Comparison of ENCODE assay signal across 1 cellular context in the genomic region with DNA sequence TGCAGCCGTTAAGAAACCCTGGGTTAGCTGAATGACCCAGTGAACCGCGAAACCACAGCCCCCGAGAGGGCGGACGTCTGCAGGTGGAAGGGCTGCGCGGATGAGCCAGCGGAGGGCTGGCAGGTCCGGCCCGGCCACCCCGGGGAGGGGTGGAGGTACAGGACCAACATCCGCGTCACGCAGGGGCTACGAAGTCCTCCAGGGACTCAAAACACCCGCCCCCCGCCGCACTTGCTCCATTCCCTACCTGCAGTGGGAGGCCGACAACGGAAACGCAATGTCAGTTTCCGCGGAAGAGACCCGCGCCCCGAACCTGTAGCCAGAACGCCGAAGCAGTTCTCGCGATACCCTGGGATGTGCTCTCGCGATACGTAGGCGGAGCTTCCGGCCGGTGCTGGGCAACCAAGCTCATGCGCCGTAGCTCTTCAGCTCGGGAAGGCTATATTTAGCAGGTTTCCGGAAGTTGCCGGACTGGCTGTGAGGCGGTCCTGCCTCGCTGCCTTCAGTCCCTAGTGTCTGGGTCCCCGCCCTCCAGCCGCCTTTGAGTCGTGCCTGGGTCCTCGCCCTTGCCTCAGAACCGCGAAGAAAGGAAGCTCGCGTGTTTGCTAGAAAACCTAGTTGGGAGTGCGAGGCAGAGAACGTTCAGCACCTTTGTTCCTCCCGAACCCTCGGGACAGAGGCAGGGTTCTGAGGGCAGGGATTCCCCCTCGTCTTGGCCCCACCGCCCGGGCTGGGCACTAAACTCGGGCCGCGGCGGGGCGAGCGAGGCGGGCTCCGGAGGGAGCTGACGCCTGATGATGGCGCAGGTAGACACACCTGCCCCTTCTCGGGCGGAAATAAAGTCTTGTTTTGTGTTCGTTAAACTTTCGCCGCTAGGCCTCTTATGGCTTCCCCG.
TF ChIP-seq lines count a peak whose summit lies in the region.

A gene with protein sequence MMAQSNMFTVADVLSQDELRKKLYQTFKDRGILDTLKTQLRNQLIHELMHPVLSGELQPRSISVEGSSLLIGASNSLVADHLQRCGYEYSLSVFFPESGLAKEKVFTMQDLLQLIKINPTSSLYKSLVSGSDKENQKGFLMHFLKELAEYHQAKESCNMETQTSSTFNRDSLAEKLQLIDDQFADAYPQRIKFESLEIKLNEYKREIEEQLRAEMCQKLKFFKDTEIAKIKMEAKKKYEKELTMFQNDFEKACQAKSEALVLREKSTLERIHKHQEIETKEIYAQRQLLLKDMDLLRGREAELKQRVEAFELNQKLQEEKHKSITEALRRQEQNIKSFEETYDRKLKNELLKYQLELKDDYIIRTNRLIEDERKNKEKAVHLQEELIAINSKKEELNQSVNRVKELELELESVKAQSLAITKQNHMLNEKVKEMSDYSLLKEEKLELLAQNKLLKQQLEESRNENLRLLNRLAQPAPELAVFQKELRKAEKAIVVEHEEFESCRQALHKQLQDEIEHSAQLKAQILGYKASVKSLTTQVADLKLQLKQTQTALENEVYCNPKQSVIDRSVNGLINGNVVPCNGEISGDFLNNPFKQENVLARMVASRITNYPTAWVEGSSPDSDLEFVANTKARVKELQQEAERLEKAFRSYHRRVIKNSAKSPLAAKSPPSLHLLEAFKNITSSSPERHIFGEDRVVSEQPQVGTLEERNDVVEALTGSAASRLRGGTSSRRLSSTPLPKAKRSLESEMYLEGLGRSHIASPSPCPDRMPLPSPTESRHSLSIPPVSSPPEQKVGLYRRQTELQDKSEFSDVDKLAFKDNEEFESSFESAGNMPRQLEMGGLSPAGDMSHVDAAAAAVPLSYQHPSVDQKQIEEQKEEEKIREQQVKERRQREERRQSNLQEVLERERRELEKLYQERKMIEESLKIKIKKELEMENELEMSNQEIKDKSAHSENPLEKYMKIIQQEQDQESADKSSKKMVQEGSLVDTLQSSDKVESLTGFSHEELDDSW (plus strand): TSS at position 471 of the 895 bp plus-strand sequence. CDS start 324 bp downstream, at position 795.
A gene (minus strand): TSS at position 343 of the 895 bp plus-strand sequence. CDS start 14,657 bp downstream, outside the sequence.

TF ChIP-seq in SK-N-SH, 30 proteins besides CTCF, POLR2A, EP300 and RAD21 (continued from another document):
- TF ChIP-seq, protein P1, sequence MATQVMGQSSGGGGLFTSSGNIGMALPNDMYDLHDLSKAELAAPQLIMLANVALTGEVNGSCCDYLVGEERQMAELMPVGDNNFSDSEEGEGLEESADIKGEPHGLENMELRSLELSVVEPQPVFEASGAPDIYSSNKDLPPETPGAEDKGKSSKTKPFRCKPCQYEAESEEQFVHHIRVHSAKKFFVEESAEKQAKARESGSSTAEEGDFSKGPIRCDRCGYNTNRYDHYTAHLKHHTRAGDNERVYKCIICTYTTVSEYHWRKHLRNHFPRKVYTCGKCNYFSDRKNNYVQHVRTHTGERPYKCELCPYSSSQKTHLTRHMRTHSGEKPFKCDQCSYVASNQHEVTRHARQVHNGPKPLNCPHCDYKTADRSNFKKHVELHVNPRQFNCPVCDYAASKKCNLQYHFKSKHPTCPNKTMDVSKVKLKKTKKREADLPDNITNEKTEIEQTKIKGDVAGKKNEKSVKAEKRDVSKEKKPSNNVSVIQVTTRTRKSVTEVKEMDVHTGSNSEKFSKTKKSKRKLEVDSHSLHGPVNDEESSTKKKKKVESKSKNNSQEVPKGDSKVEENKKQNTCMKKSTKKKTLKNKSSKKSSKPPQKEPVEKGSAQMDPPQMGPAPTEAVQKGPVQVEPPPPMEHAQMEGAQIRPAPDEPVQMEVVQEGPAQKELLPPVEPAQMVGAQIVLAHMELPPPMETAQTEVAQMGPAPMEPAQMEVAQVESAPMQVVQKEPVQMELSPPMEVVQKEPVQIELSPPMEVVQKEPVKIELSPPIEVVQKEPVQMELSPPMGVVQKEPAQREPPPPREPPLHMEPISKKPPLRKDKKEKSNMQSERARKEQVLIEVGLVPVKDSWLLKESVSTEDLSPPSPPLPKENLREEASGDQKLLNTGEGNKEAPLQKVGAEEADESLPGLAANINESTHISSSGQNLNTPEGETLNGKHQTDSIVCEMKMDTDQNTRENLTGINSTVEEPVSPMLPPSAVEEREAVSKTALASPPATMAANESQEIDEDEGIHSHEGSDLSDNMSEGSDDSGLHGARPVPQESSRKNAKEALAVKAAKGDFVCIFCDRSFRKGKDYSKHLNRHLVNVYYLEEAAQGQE (IDR thresholded peaks at IDR 0.05; ENCODE audit: low read depth, low read length) = peak; percentile 29; the same call in 1 of the 2 replicates
- peak; percentile 82 for TF ChIP-seq GABPA (IDR thresholded peaks at IDR 0.05; ENCODE audit: low read depth)
- TF ChIP-seq SMC3 (IDR thresholded peaks at IDR 0.05; ENCODE audit: low read depth, low read length) = no peak
- TF ChIP-seq FOSL2 (IDR thresholded peaks at IDR 0.05; ENCODE audit: borderline replicate concordance, low read depth) = no peak
- TF ChIP-seq GATA2 (CRISPR knock-in tag; IDR thresholded peaks at IDR 0.05) = no peak
- TF ChIP-seq RFX5 (IDR thresholded peaks at IDR 0.05; ENCODE audit: low read length) = no peak
- peak; percentile 95 for TF ChIP-seq SIN3A (IDR thresholded peaks at IDR 0.05; ENCODE audit: borderline replicate concordance, low read depth, low read length)
- TF ChIP-seq POLR2AphosphoS5 (IDR thresholded peaks at IDR 0.05; ENCODE audit: low read depth, low read length) = peak; percentile 93
- peak; percentile 100 for TF ChIP-seq CHD2 (IDR thresholded peaks at IDR 0.05; ENCODE audit: low read length, partially characterized antibody)
- TF ChIP-seq EZH2phosphoT487 (IDR thresholded peaks at IDR 0.05; ENCODE audit: borderline replicate concordance, low read depth) = no peak
- peak; percentile 96 for TF ChIP-seq MEF2A (IDR thresholded peaks at IDR 0.05; ENCODE audit: borderline replicate concordance, low read depth)
- TF ChIP-seq TCF12 (IDR thresholded peaks at IDR 0.05) = peak; percentile 30; the same call in 1 of the 2 replicates
- TF ChIP-seq, protein P2, sequence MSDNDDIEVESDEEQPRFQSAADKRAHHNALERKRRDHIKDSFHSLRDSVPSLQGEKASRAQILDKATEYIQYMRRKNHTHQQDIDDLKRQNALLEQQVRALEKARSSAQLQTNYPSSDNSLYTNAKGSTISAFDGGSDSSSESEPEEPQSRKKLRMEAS (IDR thresholded peaks at IDR 0.05; ENCODE audit: low read depth) = peak; percentile 90
- TF ChIP-seq, protein P3, sequence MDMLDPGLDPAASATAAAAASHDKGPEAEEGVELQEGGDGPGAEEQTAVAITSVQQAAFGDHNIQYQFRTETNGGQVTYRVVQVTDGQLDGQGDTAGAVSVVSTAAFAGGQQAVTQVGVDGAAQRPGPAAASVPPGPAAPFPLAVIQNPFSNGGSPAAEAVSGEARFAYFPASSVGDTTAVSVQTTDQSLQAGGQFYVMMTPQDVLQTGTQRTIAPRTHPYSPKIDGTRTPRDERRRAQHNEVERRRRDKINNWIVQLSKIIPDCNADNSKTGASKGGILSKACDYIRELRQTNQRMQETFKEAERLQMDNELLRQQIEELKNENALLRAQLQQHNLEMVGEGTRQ (IDR thresholded peaks at IDR 0.05; ENCODE audit: borderline replicate concordance, low read depth, low read length) = no peak
- TF ChIP-seq YY1 (IDR thresholded peaks at IDR 0.05; ENCODE audit: low read depth) = peak; percentile 29; the same call in 1 of the 2 replicates
- peak; percentile 23; the same call in 1 of the 2 replicates for TF ChIP-seq FOXJ3 (CRISPR knock-in tag; IDR thresholded peaks at IDR 0.05)
